Comparison of ENCODE assay signal across 8 cellular contexts in genomic region chr6:32127717-32128592, GRCh38. TPM values are rescaled to one million over a fixed set of nuclear protein-coding genes. Genes with fewer than 3 reads are reported as not detected.
A peak's percentile ranks its signal among the peaks of the same experiment; 100 is the strongest.
DNase-seq lines count a peak whose midpoint lies in the region; ATAC-seq and TF ChIP-seq lines count a peak whose summit lies in the region.

TSS of gene ATF6B (minus strand) at chr6:32128246. CDS start at chr6:32128207, 39 bp downstream.

- no peaks in the 10 kb centered on the region for H3K9me3 ChIP-seq in ovary
- H3K9me3 ChIP-seq in thyroid gland, result no peaks in the 10 kb centered on the region

- H3K4me1 ChIP-seq in ovary (ENCODE audit: insufficient read depth), result peaks cover 13% of the 10 kb centered on the region
- peaks cover 26% of the 10 kb centered on the region in 2 donors for H3K4me1 ChIP-seq in thyroid gland

- DNase-seq in GM12864 (ENCODE audit: low read depth), result peak; percentile 99
- peak; percentile 95 to 99 (median 96) for DNase-seq in NCI-H1417 (lab: John Stamatoyannopoulos, UW)
- peak; percentile 99 to 100 for DNase-seq in SW 1271 (lab: John Stamatoyannopoulos, UW)
- peak; percentile 92 for DNase-seq in activated naive CD8-positive, alpha-beta T cell treated with anti-CD3 and anti-CD28 coated beads, Interleukin-2, amount 50 U/mL, for 16 hours (ENCODE audit: low read depth, low spot score)
- peak; percentile 98 for DNase-seq in Right ventricle myocardium inferior (ENCODE audit: missing footprints)
- DNase-seq in ovary, result peak; percentile 95 to 99 (median 97)
- peak; percentile 100 for DNase-seq in thyroid gland

- H3K27me3 ChIP-seq in ovary, result no peaks in the 10 kb centered on the region
- no peaks in the 10 kb centered on the region for H3K27me3 ChIP-seq in thyroid gland

- WGBS in ovary, 3 donors, result 0 to 1% (median 0%) methylated on average over 40 to 44 of the region's 44 CpGs
- WGBS in thyroid gland, 2 donors, result 0% methylated on average over 35 to 44 of the region's 44 CpGs

- peak; percentile 68 for TF ChIP-seq POLR2A in ovary (IDR thresholded peaks at IDR 0.05)
- TF ChIP-seq POLR2A in thyroid gland (IDR thresholded peaks at IDR 0.05), result peak in 1 of 2 donors; percentile 69

- intact Hi-C loops in Right ventricle myocardium inferior (cut with DNase I), result loop anchor here (2.0 kb wide), 1 partner anchor 49 kb away; the partner anchor contains the start of gene AGPAT1
- intact Hi-C loops in ovary (cut with DNase I), result no loop called here
- intact Hi-C loops in thyroid gland (cut with DNase I), result no loop called here

- ATAC-seq in HG02759 (IDR thresholded peaks at IDR 0.05; ENCODE audit: unreplicated experiment) (peak; percentile 83), Right ventricle myocardium inferior (peak; percentile 96)

- H3K27ac ChIP-seq in ovary (peak within 1 kb of the TSS; percentile 80 to 85), thyroid gland (peak within 1 kb of the TSS; percentile 87 to 93 (median 89))

- H3K4me3 ChIP-seq in GM12864 (ENCODE audit: low read depth, low read length), result peak within 1 kb of the TSS; percentile 99
- H3K4me3 ChIP-seq in ovary, result peak within 1 kb of the TSS; percentile 93
- H3K4me3 ChIP-seq in thyroid gland (replicated peaks in 1 of 3), result peak within 1 kb of the TSS; percentile 65 to 97 (median 97)

- TF ChIP-seq EP300 in ovary (IDR thresholded peaks at IDR 0.05), result no peak

- H3K36me3 ChIP-seq in ovary, result no peaks in the 10 kb centered on the region
- peaks cover 10 to 30% of the 10 kb centered on the region in 2 donors for H3K36me3 ChIP-seq in thyroid gland

- no peak for TF ChIP-seq CTCF in GM12864 (IDR thresholded peaks at IDR 0.05; ENCODE audit: low read depth, low read length, missing control alignments)
- TF ChIP-seq CTCF in ovary (IDR thresholded peaks at IDR 0.05), result no peak
- TF ChIP-seq CTCF in thyroid gland (IDR thresholded peaks at IDR 0.05), result no peak

RNA-seq across cellular contexts. Expression of gene ATF6B, which starts in this region (rescaled TPM):
- total RNA-seq in Right ventricle myocardium inferior, result 24.4 TPM
- 100 to 1,000 TPM in 1 of 7 donors, 10 to 100 TPM in 6; 27.8 to 100 (median 84.5) TPM for total RNA-seq in ovary
- polyA plus RNA-seq in ovary, result 10 to 100 TPM; 37.9 to 70.3 TPM
- 10 to 100 TPM; 41.5 to 63.5 (median 57.3) TPM for total RNA-seq in thyroid gland

Comparison
In these comparisons a context has a peak if more than half of its experiments do, and no peak if none do; other contexts are left out.
1. Peak in every context shown above with its lines: DNase-seq, ATAC-seq, H3K4me3 ChIP-seq and H3K27ac ChIP-seq.